Comparison of ENCODE assay signal across 26 cellular contexts in genomic region chr10:123351715-123352114, GRCh38.
DNase-seq lines count a peak whose midpoint lies in the region; ATAC-seq and TF ChIP-seq lines count a peak whose summit lies in the region.
"Had no signal": no experiment of that assay in that cellular context is flagged by ENCODE, and none has a peak within 500 bp of the region (broad histone marks: within the 10 kb centered on the region; RNA-seq: fewer than 3 reads in every experiment).

No MANE protein-coding gene starts in this region.

- H3K56ac ChIP-seq in IMR-90 (ENCODE audit: extremely low read depth, insufficient read depth, low read length): no peak overlapping the region

- H3K9me3 Mint-ChIP-seq in chondrocyte (ENCODE audit: low read depth): no peaks in the 10 kb centered on the region
- no peaks in the 10 kb centered on the region for H3K9me3 Mint-ChIP-seq in neural crest cell
- no peaks in the 10 kb centered on the region for H3K9me3 Mint-ChIP-seq in stimulated activated effector memory CD8-positive, alpha-beta T cell treated with anti-CD3 and anti-CD28 coated beads, Interleukin-12 subunit alpha, Interleukin-12 subunit beta, amount 100 ng/mL, for 72 hours
- no peaks in the 10 kb centered on the region for H3K9me3 Mint-ChIP-seq in activated CD8-positive, alpha-beta T cell treated with anti-CD3 and anti-CD28 coated beads, Interleukin-2, amount 10 ng/mL, durations not matched to agents 7 days and 5 days (ENCODE audit: insufficient read depth)
- H3K9me3 Mint-ChIP-seq: CD4-positive, alpha-beta memory T cell; CD8-positive, alpha-beta memory T cell had no signal

- H3K27me3 ChIP-seq in IMR-90 (ENCODE audit: control insufficient read depth, insufficient read depth, low read length): no peaks in the 10 kb centered on the region
- H3K27me3 ChIP-seq: BE2C, BLaER1 had no signal

- no peak overlapping the region for H3K18ac ChIP-seq in IMR-90 (ENCODE audit: low read depth, low read length)

- H2BK20ac ChIP-seq in IMR-90 (ENCODE audit: low read depth, low read length): no peak overlapping the region

- no peak overlapping the region for H4K91ac ChIP-seq in IMR-90 (ENCODE audit: insufficient read depth, low read depth, low read length)

- H3K27me3 Mint-ChIP-seq in chondrocyte (ENCODE audit: low read depth): peaks cover 2% of the 10 kb centered on the region
- H3K27me3 Mint-ChIP-seq in neural crest cell (ENCODE audit: low read depth): peaks cover 4% of the 10 kb centered on the region
- peaks cover 3% of the 10 kb centered on the region for H3K27me3 Mint-ChIP-seq in activated CD8-positive, alpha-beta T cell treated with anti-CD3 and anti-CD28 coated beads, Interleukin-2, amount 10 ng/mL, durations not matched to agents 7 days and 5 days (ENCODE audit: low read depth)
- H3K27me3 Mint-ChIP-seq: CD4-positive, CD25-positive, alpha-beta regulatory T cell had no signal

- H3K27ac Mint-ChIP-seq in chondrocyte (ENCODE audit: unreplicated experiment): no peak overlapping the region
- peak overlapping the region; percentile 89 for H3K27ac Mint-ChIP-seq in neural crest cell (ENCODE audit: unreplicated experiment)
- no peak overlapping the region for H3K27ac Mint-ChIP-seq in stimulated activated effector memory CD8-positive, alpha-beta T cell treated with anti-CD3 and anti-CD28 coated beads, Interleukin-12 subunit alpha, Interleukin-12 subunit beta, amount 100 ng/mL, for 72 hours
- H3K27ac Mint-ChIP-seq in activated CD8-positive, alpha-beta T cell treated with anti-CD3 and anti-CD28 coated beads, Interleukin-2, amount 10 ng/mL, durations not matched to agents 7 days and 5 days: no peak overlapping the region
- H3K27ac Mint-ChIP-seq: CD14-positive monocyte; CD4-positive, alpha-beta memory T cell; CD4-positive, CD25-positive, alpha-beta regulatory T cell; CD8-positive, alpha-beta memory T cell had no signal

- H3K9ac ChIP-seq in IMR-90 (ENCODE audit: low read depth, low read length): no peak overlapping the region
- H3K9ac ChIP-seq: BLaER1 had no signal

- no peaks in the 10 kb centered on the region for H3K4me1 Mint-ChIP-seq in chondrocyte (ENCODE audit: low read depth)
- H3K4me1 Mint-ChIP-seq in neural crest cell: peaks cover 53% of the 10 kb centered on the region
- H3K4me1 Mint-ChIP-seq in stimulated activated effector memory CD8-positive, alpha-beta T cell treated with anti-CD3 and anti-CD28 coated beads, Interleukin-12 subunit alpha, Interleukin-12 subunit beta, amount 100 ng/mL, for 72 hours: no peaks in the 10 kb centered on the region
- no peaks in the 10 kb centered on the region for H3K4me1 Mint-ChIP-seq in activated CD8-positive, alpha-beta T cell treated with anti-CD3 and anti-CD28 coated beads, Interleukin-2, amount 10 ng/mL, durations not matched to agents 7 days and 5 days (ENCODE audit: low read depth)
- H3K4me1 Mint-ChIP-seq: CD14-positive monocyte; CD4-positive, alpha-beta memory T cell; CD8-positive, alpha-beta memory T cell had no signal

- H3K36me3 ChIP-seq in IMR-90 (ENCODE audit: control insufficient read depth, insufficient read depth, low read length): no peaks in the 10 kb centered on the region
- H3K36me3 ChIP-seq: BE2C had no signal

- H3K14ac ChIP-seq in IMR-90 (replicated peaks; ENCODE audit: low read depth, low read length): no peak overlapping the region

- BruUV-seq in IMR-90 (replicated peaks; lab: Mats Ljungman, UMichigan): no TSS peak

- H2BK5ac ChIP-seq in IMR-90 (ENCODE audit: low read depth, low read length, poor library complexity, severe bottlenecking): no peak overlapping the region

- POLR2A ChIA-PET in IMR-90 (lab: Charles Lee; ENCODE audit: unreplicated experiment): no interaction called here
- POLR2A ChIA-PET in activated CD8-positive, alpha-beta T cell treated with anti-CD3 and anti-CD28 coated beads, Interleukin-2, amount 10 ng/mL, durations not matched to agents 7 days and 5 days (lab: Charles Lee): no interaction called here

- H4K20me1 ChIP-seq in IMR-90 (ENCODE audit: insufficient read depth, low read length): no peaks in the 10 kb centered on the region
- H4K20me1 ChIP-seq: BLaER1 had no signal

- H3K36me3 Mint-ChIP-seq in chondrocyte (ENCODE audit: low read depth) (no peaks in the 10 kb centered on the region), neural crest cell (ENCODE audit: low read depth) (no peaks in the 10 kb centered on the region)
- H3K36me3 Mint-ChIP-seq in stimulated activated effector memory CD8-positive, alpha-beta T cell treated with anti-CD3 and anti-CD28 coated beads, Interleukin-12 subunit alpha, Interleukin-12 subunit beta, amount 100 ng/mL, for 72 hours: no peaks in the 10 kb centered on the region
- H3K36me3 Mint-ChIP-seq in activated CD8-positive, alpha-beta T cell treated with anti-CD3 and anti-CD28 coated beads, Interleukin-2, amount 10 ng/mL, durations not matched to agents 7 days and 5 days (ENCODE audit: low read depth): no peaks in the 10 kb centered on the region
- H3K36me3 Mint-ChIP-seq: CD14-positive monocyte; CD4-positive, alpha-beta memory T cell; CD4-positive, CD25-positive, alpha-beta regulatory T cell had no signal

- no peak overlapping the region for H4K8ac ChIP-seq in IMR-90 (ENCODE audit: low read depth in 2 of 2, low read length in 2 of 2)

- intact Hi-C loops in IMR-90 (cut with micrococcal nuclease): no loop called here

- in situ Hi-C loops in IMR-90 (cut with MboI; ENCODE audit: low sequenced_read_pairs): no loop called here

- no peak overlapping the region for H2BK15ac ChIP-seq in IMR-90 (ENCODE audit: low read depth, low read length)

- no peaks in the 10 kb centered on the region for H3K9me1 ChIP-seq in IMR-90 (ENCODE audit: insufficient read depth, low read length)

- no peak for ATAC-seq in IMR-90 (ENCODE audit: low read depth)
- peak; percentile 20 for ATAC-seq in stimulated activated effector memory CD8-positive, alpha-beta T cell treated with anti-CD3 and anti-CD28 coated beads, Interleukin-12 subunit alpha, Interleukin-12 subunit beta, amount 100 ng/mL, for 72 hours
- no peak for ATAC-seq in activated CD8-positive, alpha-beta T cell treated with anti-CD3 and anti-CD28 coated beads, Interleukin-2, amount 10 ng/mL, durations not matched to agents 7 days and 5 days
- no peak for ATAC-seq in HG02588 (IDR thresholded peaks at IDR 0.05; ENCODE audit: unreplicated experiment)
- ATAC-seq: GM12878 had no signal

- no peaks in the 10 kb centered on the region for H3K79me1 ChIP-seq in IMR-90 (ENCODE audit: low read depth in 1 of 2, low read length in 2 of 2)

- WGBS in IMR-90 (ENCODE audit: extremely low coverage in 2 of 2, insufficient read length in 1 of 2), 2 experiments: 69% methylated on average over 15 of the region's 17 CpGs; no CpG with 5 or more reads in 1 of the 2 experiments

- dilution Hi-C loops in IMR-90 (cut with HindIII; ENCODE audit: low sequenced_read_pairs, unreplicated experiment): no loop called here

- H3K9me3 ChIP-seq in IMR-90 (ENCODE audit: control insufficient read depth, insufficient read depth, low read length): peaks cover 49% of the 10 kb centered on the region
- H3K9me3 ChIP-seq: BE2C, BLaER1 had no signal

- no peak overlapping the region for H3K27ac ChIP-seq in IMR-90 (ENCODE audit: insufficient read depth, low read length)
- H3K27ac ChIP-seq: BLaER1 had no signal

- TF ChIP-seq CTCF in IMR-90 (conservative IDR thresholded peaks at IDR 0.05; ENCODE audit: low read depth, low read length) (no peak), chondrocyte (IDR thresholded peaks at IDR 0.05) (no peak), neural crest cell (conservative IDR thresholded peaks at IDR 0.05) (no peak)

- TF ChIP-seq RAD21 in IMR-90 (IDR thresholded peaks at IDR 0.05; ENCODE audit: low read length): no peak

- H4K5ac ChIP-seq in IMR-90 (ENCODE audit: low read depth, low read length): no peak overlapping the region

- DNase-seq in IMR-90: no peak
- peak; percentile 81 for DNase-seq in chondrocyte (ENCODE audit: low spot score)
- no peak for DNase-seq in neural crest cell (ENCODE audit: low read depth, low spot score)
- no peak for DNase-seq in stimulated activated effector memory CD8-positive, alpha-beta T cell treated with anti-CD3 and anti-CD28 coated beads, Interleukin-12 subunit alpha, Interleukin-12 subunit beta, amount 100 ng/mL, for 72 hours (ENCODE audit: low spot score in 2 of 2)
- no peak for DNase-seq in activated CD8-positive, alpha-beta T cell treated with anti-CD3 and anti-CD28 coated beads, Interleukin-2, amount 10 ng/mL, durations not matched to agents 7 days and 5 days
- no peak for DNase-seq in amygdala (lab: John Stamatoyannopoulos, UW)
- DNase-seq in activated CD8-positive, alpha-beta memory T cell treated with anti-CD3 and anti-CD28 coated beads, Interleukin-2, amount 50 U/mL, for 48 hours: no peak
- DNase-seq: 8988T; ACHN; BE2C; C1 segment of cervical spinal cord; CD4-positive, alpha-beta memory T cell; CD4-positive, CD25-positive, alpha-beta regulatory T cell; CD8-positive, alpha-beta memory T cell; COR-L47; DMS 273 treated with DMSO at 0.1 percent for 48 hours; DMS153; DMS53; DMS79; DND-41; EL; GDM1 had no signal

- H2AFZ ChIP-seq in IMR-90 (replicated peaks; ENCODE audit: low read length, poor library complexity): peak overlapping the region; percentile 21

- H3K23ac ChIP-seq in IMR-90 (ENCODE audit: low read depth, low read length): no peak overlapping the region

- H2BK120ac ChIP-seq in IMR-90 (ENCODE audit: low read depth, low read length): no peak overlapping the region

- H2AK5ac ChIP-seq in IMR-90 (ENCODE audit: low read depth, low read length): no peak overlapping the region

- no peak overlapping the region for H2AK9ac ChIP-seq in IMR-90 (replicated peaks; ENCODE audit: low read depth, low read length, poor library complexity)

- no peaks in the 10 kb centered on the region for H3K4me1 ChIP-seq in IMR-90 (ENCODE audit: control insufficient read depth, insufficient read depth, low read length)

- no peak overlapping the region for H3K4me3 ChIP-seq in IMR-90 (ENCODE audit: insufficient read depth, low read depth, low read length)
- H3K4me3 ChIP-seq: BLaER1, GM12878 had no signal

- CTCF ChIA-PET in IMR-90 (lab: Yijun Ruan, JAX): no interaction called here
- CTCF ChIA-PET in activated CD8-positive, alpha-beta T cell treated with anti-CD3 and anti-CD28 coated beads, Interleukin-2, amount 10 ng/mL, durations not matched to agents 7 days and 5 days (lab: Charles Lee): no interaction called here

- no peak for TF ChIP-seq POLR2A in IMR-90 (IDR thresholded peaks at IDR 0.05; ENCODE audit: low read depth, low read length)

- no peak overlapping the region for H3K4me2 ChIP-seq in IMR-90 (ENCODE audit: low read depth, low read length)
- H3K4me2 ChIP-seq: BLaER1 had no signal

- H3K4ac ChIP-seq in IMR-90 (ENCODE audit: low read depth, low read length): no peak overlapping the region

- no peak overlapping the region for H3K4me3 Mint-ChIP-seq in chondrocyte (ENCODE audit: unreplicated experiment)
- no peak overlapping the region for H3K4me3 Mint-ChIP-seq in neural crest cell
- H3K4me3 Mint-ChIP-seq in stimulated activated effector memory CD8-positive, alpha-beta T cell treated with anti-CD3 and anti-CD28 coated beads, Interleukin-12 subunit alpha, Interleukin-12 subunit beta, amount 100 ng/mL, for 72 hours: no peak overlapping the region
- no peak overlapping the region for H3K4me3 Mint-ChIP-seq in activated CD8-positive, alpha-beta T cell treated with anti-CD3 and anti-CD28 coated beads, Interleukin-2, amount 10 ng/mL, durations not matched to agents 7 days and 5 days
- H3K4me3 Mint-ChIP-seq: CD14-positive monocyte; CD4-positive, alpha-beta memory T cell; CD4-positive, CD25-positive, alpha-beta regulatory T cell; CD8-positive, alpha-beta memory T cell had no signal
